In the genomic region with DNA sequence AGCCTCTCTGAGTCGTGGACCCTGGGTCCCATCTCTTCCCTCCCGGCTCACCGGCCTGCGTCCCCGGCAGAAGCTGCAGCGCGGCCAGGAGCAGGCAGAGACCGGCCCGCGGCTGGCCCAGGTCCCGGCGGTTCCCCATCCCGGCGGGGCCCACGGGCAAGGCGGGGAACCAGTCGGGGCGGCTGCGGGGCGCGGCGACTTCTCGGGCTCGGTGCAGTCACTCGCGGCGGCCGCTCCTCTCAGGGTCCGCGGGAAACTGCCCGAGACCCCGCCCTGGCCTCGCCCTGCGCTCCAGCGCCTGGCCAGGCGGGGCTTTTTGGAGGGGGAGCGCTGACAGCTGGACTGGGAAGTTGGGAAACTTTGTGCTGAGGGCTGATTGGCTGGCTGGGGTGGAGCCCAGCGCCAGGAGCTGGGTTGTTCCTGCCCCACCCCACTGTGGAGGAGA, we compare ENCODE assay signal across 9 cellular contexts. TPM values are rescaled to one million over a fixed set of nuclear protein-coding genes. Genes with fewer than 3 reads are reported as not detected.
A peak's percentile ranks its signal among the peaks of the same experiment; 100 is the strongest.
DNase-seq lines count a peak whose midpoint lies in the region; ATAC-seq and TF ChIP-seq lines count a peak whose summit lies in the region.
"Had no signal": no experiment of that assay in that cellular context is flagged by ENCODE, and none has a peak within 500 bp of the region (broad histone marks: within the 10 kb centered on the region; RNA-seq: fewer than 3 reads in every experiment).

Gene COL5A3, minus strand, starts transcription at position 258 of the 445 bp plus-strand sequence. Its CDS starts 119 bp downstream, at position 139.

- no peaks in the 10 kb centered on the region for H3K36me3 ChIP-seq in BJ (ENCODE audit: control insufficient read depth, insufficient read depth, low read length)
- peaks cover 0 to 4% of the 10 kb centered on the region in 2 donors for H3K36me3 ChIP-seq in gastroesophageal sphincter
- no peaks in the 10 kb centered on the region for H3K36me3 ChIP-seq in parathyroid adenoma (ENCODE audit: control insufficient read depth, insufficient read depth, low read length)

- POLR2A ChIA-PET in BJ (lab: Charles Lee): no interaction called here

- peak within 1 kb of the TSS; percentile 53 for H3K27ac Mint-ChIP-seq in T-helper 17 cell

- H3K4me3 ChIP-seq in BJ (ENCODE audit: low read depth, low read length): peak within 1 kb of the TSS; percentile 43
- H3K4me3 ChIP-seq in gastroesophageal sphincter: peak within 1 kb of the TSS; percentile 29 to 62
- H3K4me3 ChIP-seq in parathyroid adenoma (ENCODE audit: low read depth, low read length): peak within 1 kb of the TSS; percentile 27

- H3K4me3 Mint-ChIP-seq in T-helper 17 cell: peak within 1 kb of the TSS; percentile 87

- peaks cover 15% of the 10 kb centered on the region for H3K27me3 Mint-ChIP-seq in T-helper 17 cell

- H3K36me3 Mint-ChIP-seq in T-helper 17 cell (ENCODE audit: low read depth): peaks cover 6% of the 10 kb centered on the region

- no peaks in the 10 kb centered on the region for H3K9me3 ChIP-seq in T-helper 17 cell (ENCODE audit: control insufficient read depth, low read length, poor library complexity, severe bottlenecking)
- H3K9me3 ChIP-seq in gastroesophageal sphincter: no peaks in the 10 kb centered on the region
- H3K9me3 ChIP-seq in parathyroid adenoma (ENCODE audit: control insufficient read depth, low read length): no peaks in the 10 kb centered on the region

- peaks cover 0 to 56% (median 17%) of the 10 kb centered on the region in 3 donors for H3K4me1 ChIP-seq in gastroesophageal sphincter
- H3K4me1 ChIP-seq in parathyroid adenoma: peaks cover 18% of the 10 kb centered on the region

- DNase-seq in BJ (ENCODE audit: low read depth) (no peak), T-helper 17 cell (no peak), HPDE6-E6E7 (ENCODE audit: extremely low spot score) (no peak), NCI-H146 (lab: John Stamatoyannopoulos, UW) (no peak), H4 (ENCODE audit: low spot score) (no peak)
- no peak for DNase-seq in activated CD4-positive, alpha-beta T cell treated with anti-CD3 and anti-CD28 coated beads for 4 hours
- DNase-seq: activated naive CD4-positive, alpha-beta T cell had no signal

- 0% methylated on average over 1 of the region's 38 CpGs; no CpG with 5 or more reads in 1 of the 2 donors for WGBS in gastroesophageal sphincter (ENCODE audit: low coverage in 1 of 2), 2 donors

- peak within 1 kb of the TSS; percentile 43 for H3K4me2 ChIP-seq in parathyroid adenoma (ENCODE audit: low read length)

- peaks cover 10% of the 10 kb centered on the region; the same call in 1 of the 2 replicates for H3K27me3 ChIP-seq in BJ (ENCODE audit: control insufficient read depth, insufficient read depth, low read length)
- H3K27me3 ChIP-seq in gastroesophageal sphincter: peaks cover 100% of the 10 kb centered on the region
- H3K27me3 ChIP-seq in parathyroid adenoma (ENCODE audit: control insufficient read depth, insufficient read depth, low read length): no peaks in the 10 kb centered on the region

- TF ChIP-seq POLR2A in gastroesophageal sphincter (IDR thresholded peaks at IDR 0.05): peak in 1 of 2 donors; percentile 34

- peak within 1 kb of the TSS; percentile 60 for H2AFZ ChIP-seq in parathyroid adenoma

- H3K27ac ChIP-seq in gastroesophageal sphincter (peak within 1 kb of the TSS in 3 of 4 donors; percentile 76 to 83 (median 78)), parathyroid adenoma (no peak within 1 kb of the TSS)

- ATAC-seq in T-helper 17 cell: no peak
- ATAC-seq in gastroesophageal sphincter: peak; percentile 80

- TF ChIP-seq EP300 in gastroesophageal sphincter (IDR thresholded peaks at IDR 0.05): no peak

- H3K4me1 Mint-ChIP-seq in T-helper 17 cell: peaks cover 46% of the 10 kb centered on the region

- no peaks in the 10 kb centered on the region for H3K79me2 ChIP-seq in parathyroid adenoma

- no peak within 1 kb of the TSS for H3K9ac ChIP-seq in parathyroid adenoma

- no peak for TF ChIP-seq CTCF in BJ (IDR thresholded peaks at IDR 0.05; ENCODE audit: insufficient read depth, low read depth, low read length)
- TF ChIP-seq CTCF in gastroesophageal sphincter (IDR thresholded peaks at IDR 0.05): no peak
- TF ChIP-seq CTCF in parathyroid adenoma (IDR thresholded peaks at IDR 0.05): no peak

- CTCF ChIA-PET in BJ (lab: Yijun Ruan, JAX): interaction anchor here (1.0 to 4.5 kb wide), 4 partner anchors 10 to 240 kb away, joined by 3 to 32 read pairs (median 4); no protein-coding TSS in a partner anchor

RNA-seq across cellular contexts. Expression of gene COL5A3, which starts in this region (rescaled TPM):
- polyA plus RNA-seq in BJ (2011; rRNA removed): 15.0 and 24.9 TPM in 2 replicates
- polyA minus RNA-seq in BJ (2011; rRNA and poly(A)+ RNA removed): 13.7 TPM in 2 replicates
- 10 to 100 TPM; 50.0 to 52.1 TPM for total RNA-seq in T-helper 17 cell
- total RNA-seq in gastroesophageal sphincter: 10 to 100 TPM in 3 of 4 donors, 1 to 10 TPM in 1; 9.8 to 30.8 (median 25.2) TPM
- total RNA-seq in H4 (2014; rRNA removed; shearing (Covaris generic)): 0.14 TPM in 1 of 2 replicates, not detected in the other
